ENCODE assay signal across 8 cellular contexts in genomic region chr5:42951847-42952411, GRCh38.
A peak's percentile ranks its signal among the peaks of the same experiment; 100 is the strongest.
DNase-seq lines count a peak whose midpoint lies in the region; ATAC-seq and TF ChIP-seq lines count a peak whose summit lies in the region.

No MANE protein-coding gene starts in this region.

- peak overlapping the region; percentile 83; the same call in 1 of the 3 replicates for H2BK15ac ChIP-seq in IMR-90 (ENCODE audit: low read depth, low read length)

- peaks cover 23 to 31% of the 10 kb centered on the region in 2 experiments for H3K79me1 ChIP-seq in IMR-90 (ENCODE audit: low read depth in 1 of 2, low read length in 2 of 2)

- no peaks in the 10 kb centered on the region for H3K36me3 ChIP-seq in CD4-positive, alpha-beta memory T cell (ENCODE audit: insufficient read depth, low read length)
- peaks cover 2% of the 10 kb centered on the region; the same call in 1 of the 2 replicates for H3K36me3 ChIP-seq in IMR-90 (ENCODE audit: control insufficient read depth, insufficient read depth, low read length)
- no peaks in the 10 kb centered on the region for H3K36me3 ChIP-seq in skeletal muscle tissue (ENCODE audit: control insufficient read depth in 3 of 3, insufficient read depth in 3 of 3, low read length in 3 of 3)

- POLR2A ChIA-PET in CD4-positive, alpha-beta memory T cell (lab: Charles Lee; ENCODE audit: partially characterized antibody), result interaction anchor here (0.6 to 10.7 kb wide), 18 partner anchors 11 to 532 kb away, joined by 3 to 642 read pairs (median 10); partner anchors contain the start of genes ANXA2R, HMGCS1, TMEM267 and ZNF131
- POLR2A ChIA-PET in IMR-90 (lab: Charles Lee; ENCODE audit: unreplicated experiment), result interaction anchor here (0.6 kb wide), 1 partner anchor 391 kb away, joined by 3 read pairs; no protein-coding TSS in a partner anchor

- WGBS in IMR-90 (ENCODE audit: extremely low coverage in 2 of 2, insufficient read length in 1 of 2), 2 experiments, result 12% methylated on average over 19 of the region's 37 CpGs; no CpG with 5 or more reads in 1 of the 2 experiments

- no peaks in the 10 kb centered on the region for H3K9me1 ChIP-seq in IMR-90 (ENCODE audit: insufficient read depth, low read length)

- H3K27me3 ChIP-seq in CD4-positive, alpha-beta memory T cell (ENCODE audit: insufficient read depth, low read length), result no peaks in the 10 kb centered on the region
- H3K27me3 ChIP-seq in IMR-90 (ENCODE audit: control insufficient read depth, insufficient read depth, low read length) (no peaks in the 10 kb centered on the region), skeletal muscle tissue (ENCODE audit: control insufficient read depth in 3 of 3, insufficient read depth in 3 of 3, low read length in 3 of 3) (peaks cover 60 to 71% (median 66%) of the 10 kb centered on the region in 3 donors)

- peaks cover 0 to 8% of the 10 kb centered on the region in 2 donors for H3K9me3 ChIP-seq in CD4-positive, alpha-beta memory T cell (ENCODE audit: control insufficient read depth in 1 of 2, low read length in 2 of 2)
- peaks cover 29% of the 10 kb centered on the region for H3K9me3 ChIP-seq in IMR-90 (ENCODE audit: control insufficient read depth, insufficient read depth, low read length)
- peaks cover 0 to 7% (median 3%) of the 10 kb centered on the region in 3 donors for H3K9me3 ChIP-seq in skeletal muscle tissue (ENCODE audit: control insufficient read depth in 3 of 3, low read length in 3 of 3)

- H3K4me3 Mint-ChIP-seq in CD4-positive, alpha-beta memory T cell, result peak overlapping the region; percentile 93 to 99 (median 98)

- no peak for TF ChIP-seq RAD21 in IMR-90 (IDR thresholded peaks at IDR 0.05; ENCODE audit: low read length)

- H4K8ac ChIP-seq in IMR-90 (ENCODE audit: low read depth in 2 of 2, low read length in 2 of 2), result peak overlapping the region; percentile 79 to 86

- peak overlapping the region; percentile 67 for H4K91ac ChIP-seq in IMR-90 (ENCODE audit: insufficient read depth, low read depth, low read length)

- peak overlapping the region; percentile 89 for H2AFZ ChIP-seq in IMR-90 (replicated peaks; ENCODE audit: low read length, poor library complexity)

- H3K4me1 ChIP-seq in CD4-positive, alpha-beta memory T cell (ENCODE audit: insufficient read depth, low read length), result peaks cover 22% of the 10 kb centered on the region
- peaks cover 4% of the 10 kb centered on the region for H3K4me1 ChIP-seq in IMR-90 (ENCODE audit: control insufficient read depth, insufficient read depth, low read length)
- peaks cover 23 to 35% (median 25%) of the 10 kb centered on the region in 3 donors for H3K4me1 ChIP-seq in skeletal muscle tissue (ENCODE audit: control insufficient read depth in 3 of 3, insufficient read depth in 3 of 3, low read length in 3 of 3)

- H3K14ac ChIP-seq in IMR-90 (replicated peaks; ENCODE audit: low read depth, low read length), result peak overlapping the region; percentile 79

- no peak for TF ChIP-seq CTCF in IMR-90 (conservative IDR thresholded peaks at IDR 0.05; ENCODE audit: low read depth, low read length)

- H3K23ac ChIP-seq in IMR-90 (ENCODE audit: low read depth, low read length), result peak overlapping the region; percentile 96

- no peak for TF ChIP-seq POLR2A in IMR-90 (IDR thresholded peaks at IDR 0.05; ENCODE audit: low read depth, low read length)

- peak overlapping the region; percentile 90 to 95 for H3K4me3 ChIP-seq in CD4-positive, alpha-beta memory T cell (ENCODE audit: low read length in 2 of 2)
- H3K4me3 ChIP-seq in IMR-90 (ENCODE audit: insufficient read depth, low read depth, low read length) (peak overlapping the region; percentile 45), skeletal muscle tissue (ENCODE audit: low read length in 3 of 3) (peak overlapping the region; percentile 76 to 77 (median 77))

- H3K56ac ChIP-seq in IMR-90 (ENCODE audit: extremely low read depth, insufficient read depth, low read length), result peak overlapping the region; percentile 71; the same call in 1 of the 2 replicates

- CTCF ChIA-PET in CD4-positive, alpha-beta memory T cell (lab: Charles Lee; ENCODE audit: partially characterized antibody), result interaction anchor here (0.6 to 8.6 kb wide), 8 partner anchors 16 to 532 kb away, joined by 3 to 134 read pairs (median 26); partner anchors contain the start of gene TMEM267
- CTCF ChIA-PET in IMR-90 (lab: Yijun Ruan, JAX), result no interaction called here

- peak overlapping the region; percentile 99 to 100 (median 100) for H3K27ac Mint-ChIP-seq in CD4-positive, alpha-beta memory T cell

- dilution Hi-C loops in IMR-90 (cut with HindIII; ENCODE audit: low sequenced_read_pairs, unreplicated experiment), result no loop called here

- H3K9ac ChIP-seq in IMR-90 (ENCODE audit: low read depth, low read length) (peak overlapping the region; percentile 58), skeletal muscle tissue (ENCODE audit: low read depth in 1 of 3, low read length in 3 of 3) (peak overlapping the region; percentile 72 to 80 (median 73))

- no peaks in the 10 kb centered on the region for H3K27me3 Mint-ChIP-seq in CD4-positive, alpha-beta memory T cell

- DNase-seq in CD4-positive, alpha-beta memory T cell, result peak; percentile 69 to 76 (median 74)
- DNase-seq in IMR-90 (peak; percentile 22), fibroblast of gingiva (ENCODE audit: low read depth) (peak; percentile 22), NCI-H1436 treated with DMSO at 0.1 percent for 48 hours (lab: John Stamatoyannopoulos, UW) (no peak), LoVo (ENCODE audit: low spot score) (no peak)
- peak in 2 of 3 experiments; percentile 40 to 47 for DNase-seq in activated CD8-positive, alpha-beta memory T cell treated with anti-CD3 and anti-CD28 coated beads for 48 hours (ENCODE audit: low read depth in 2 of 3, low spot score in 2 of 3)

- peak overlapping the region; percentile 88 for H3K4ac ChIP-seq in IMR-90 (ENCODE audit: low read depth, low read length)

- H2AK5ac ChIP-seq in IMR-90 (ENCODE audit: low read depth, low read length), result peak overlapping the region; percentile 92

- no TSS peak for BruUV-seq in IMR-90 (replicated peaks; lab: Mats Ljungman, UMichigan)

- peak; percentile 20 for ATAC-seq in GM19463 (IDR thresholded peaks at IDR 0.05; ENCODE audit: unreplicated experiment)
- ATAC-seq in IMR-90 (ENCODE audit: low read depth), result no peak

- H3K18ac ChIP-seq in IMR-90 (ENCODE audit: low read depth, low read length), result peak overlapping the region; percentile 64

- peak overlapping the region; percentile 91 for H2BK5ac ChIP-seq in IMR-90 (ENCODE audit: low read depth, low read length, poor library complexity, severe bottlenecking)

- peaks cover 20 to 24% of the 10 kb centered on the region in 2 donors for H3K36me3 Mint-ChIP-seq in CD4-positive, alpha-beta memory T cell

- H3K9me3 Mint-ChIP-seq in CD4-positive, alpha-beta memory T cell, result peaks cover 0 to 32% (median 14%) of the 10 kb centered on the region in 8 donors

- H4K20me1 ChIP-seq in IMR-90 (ENCODE audit: insufficient read depth, low read length), result no peaks in the 10 kb centered on the region

- peak overlapping the region; percentile 43 for H4K5ac ChIP-seq in IMR-90 (ENCODE audit: low read depth, low read length)

- peak overlapping the region; percentile 45 for H3K4me2 ChIP-seq in IMR-90 (ENCODE audit: low read depth, low read length)

- H3K4me1 Mint-ChIP-seq in CD4-positive, alpha-beta memory T cell, result peaks cover 7 to 42% (median 30%) of the 10 kb centered on the region in 4 donors

- H2AK9ac ChIP-seq in IMR-90 (replicated peaks; ENCODE audit: low read depth, low read length, poor library complexity), result peak overlapping the region; percentile 89

- in situ Hi-C loops in IMR-90 (cut with MboI; ENCODE audit: low sequenced_read_pairs), result loop anchor here (5.0 kb wide), 1 partner anchor 40 kb away; no protein-coding TSS in a partner anchor

- H3K27ac ChIP-seq in CD4-positive, alpha-beta memory T cell (ENCODE audit: low read depth, low read length), result peak overlapping the region; percentile 96
- H3K27ac ChIP-seq in IMR-90 (ENCODE audit: insufficient read depth, low read length) (peak overlapping the region; percentile 90), skeletal muscle tissue (ENCODE audit: low read depth, low read length) (peak overlapping the region; percentile 87)

- H2BK20ac ChIP-seq in IMR-90 (ENCODE audit: low read depth, low read length), result peak overlapping the region; percentile 70; the same call in 1 of the 2 replicates

- intact Hi-C loops in CD4-positive, alpha-beta memory T cell (cut with micrococcal nuclease), result loop anchor here (1.0 kb wide), 6 partner anchors 41 to 361 kb away; partner anchors contain the start of genes ANXA2R and HMGCS1
- intact Hi-C loops in IMR-90 (cut with micrococcal nuclease), result loop anchor here (2.0 to 5.0 kb wide), 3 partner anchors 43 to 560 kb away; partner anchors contain the start of gene ZNF131

- H2BK120ac ChIP-seq in IMR-90 (ENCODE audit: low read depth, low read length), result peak overlapping the region; percentile 93

TF ChIP-seq in IMR-90, 13 proteins besides CTCF, POLR2A, EP300 and RAD21:
- TF ChIP-seq CHD1 (IDR thresholded peaks at IDR 0.05; ENCODE audit: low read depth, low read length) (no peak), RFX5 (IDR thresholded peaks at IDR 0.05; ENCODE audit: low read depth, low read length) (no peak)

Comparison
In these comparisons a context has a peak if more than half of its experiments do, and no peak if none do; other contexts are left out.
1. DNase-seq: peak in CD4-positive, alpha-beta memory T cell (5 of 5), IMR-90 (single experiment), activated CD8-positive, alpha-beta memory T cell treated with anti-CD3 and anti-CD28 coated beads for 48 hours (2 of 3) and fibroblast of gingiva (single experiment); none in NCI-H1436 treated with DMSO at 0.1 percent for 48 hours (single experiment) and LoVo (single experiment).
2. Peak in every context shown above with its lines, with median percentiles within 50 percentile points of each other: H3K27ac ChIP-seq and H3K4me3 ChIP-seq.